21 cellular contexts compared by ENCODE assay signal in genomic region chr10:86690231-86690630, GRCh38. TPM values are rescaled to one million over a fixed set of nuclear protein-coding genes. Genes with fewer than 3 reads are reported as not detected.
DNase-seq lines count a peak whose midpoint lies in the region; ATAC-seq and TF ChIP-seq lines count a peak whose summit lies in the region.
"Had no signal": no experiment of that assay in that cellular context is flagged by ENCODE, and none has a peak within 500 bp of the region (broad histone marks: within the 10 kb centered on the region; RNA-seq: fewer than 3 reads in every experiment).

No MANE protein-coding gene starts in this region.

- CTCF ChIA-PET in WTC11 (lab: Charles Lee), result interaction anchor here (1.0 kb wide), 1 partner anchor 209 kb away, joined by 3 read pairs; no protein-coding TSS in a partner anchor

- H3K36me3 ChIP-seq in gastroesophageal sphincter (peaks cover 0 to 9% of the 10 kb centered on the region in 2 donors), right atrium auricular region (peaks cover 53% of the 10 kb centered on the region), skeletal muscle tissue (ENCODE audit: control insufficient read depth in 3 of 3, insufficient read depth in 3 of 3, low read length in 3 of 3) (peaks cover 84 to 91% (median 88%) of the 10 kb centered on the region in 3 donors)
- H3K36me3 ChIP-seq: BLaER1 treated with 17β-estradiol and CSF1 and Interleukin-3, amounts not matched to agents 10 nM and 100 nM; HAP-1 had no signal

- ATAC-seq in WTC11 (no peak), gastroesophageal sphincter (no peak), GM21529 (IDR thresholded peaks at IDR 0.05; ENCODE audit: unreplicated experiment) (no peak)
- ATAC-seq: PC-3 had no signal

- POLR2A ChIA-PET in WTC11 (lab: Charles Lee), result no interaction called here

- H3K4me1 Mint-ChIP-seq in WTC11, result peaks cover 45% of the 10 kb centered on the region

- WGBS in gastroesophageal sphincter (ENCODE audit: low coverage in 1 of 2), 2 donors, result 63% methylated on average over 1 of the region's 5 CpGs; no CpG with 5 or more reads in 1 of the 2 donors

- TF ChIP-seq POLR2A in gastroesophageal sphincter (IDR thresholded peaks at IDR 0.05), result no peak

- DNase-seq in WTC11 (ENCODE audit: low spot score) (no peak), right atrium auricular region (ENCODE audit: low spot score) (no peak), SW 1271 (lab: John Stamatoyannopoulos, UW) (no peak), ecto neural progenitor cell (ENCODE audit: low spot score) (no peak), DMS 273 (lab: John Stamatoyannopoulos, UW; ENCODE audit: unreplicated experiment) (no peak)
- DNase-seq: CD8-positive, alpha-beta memory T cell; DMS79 treated with DMSO at 0.1 percent for 48 hours; NCI-H1417 treated with DMSO at 0.1 percent for 48 hours; NCI-H187 treated with DMSO at 0.1 percent for 48 hours; NCI-H345; NCI-H524 treated with DMSO at 0.1 percent for 48 hours; PC-3; RPMI8226 had no signal

- TF ChIP-seq CTCF in WTC11 (IDR thresholded peaks at IDR 0.05) (no peak), gastroesophageal sphincter (IDR thresholded peaks at IDR 0.05) (no peak), right atrium auricular region (IDR thresholded peaks at IDR 0.05) (no peak)

- H3K4me3 Mint-ChIP-seq in WTC11, result no peak overlapping the region
- H3K4me3 Mint-ChIP-seq: CD8-positive, alpha-beta memory T cell had no signal

- peaks cover 0 to 92% (median 26%) of the 10 kb centered on the region in 3 donors for H3K4me1 ChIP-seq in gastroesophageal sphincter
- peaks cover 0 to 58% of the 10 kb centered on the region in 2 donors for H3K4me1 ChIP-seq in right atrium auricular region
- peaks cover 74 to 100% (median 97%) of the 10 kb centered on the region in 3 donors for H3K4me1 ChIP-seq in skeletal muscle tissue (ENCODE audit: control insufficient read depth in 3 of 3, insufficient read depth in 3 of 3, low read length in 3 of 3)
- H3K4me1 ChIP-seq: HAP-1 had no signal

- peak overlapping the region; percentile 68; the same call in 1 of the 2 replicates for H3K27ac Mint-ChIP-seq in WTC11
- H3K27ac Mint-ChIP-seq: CD8-positive, alpha-beta memory T cell had no signal

- peak overlapping the region in 2 of 3 donors; percentile 25 to 64 for H3K9ac ChIP-seq in skeletal muscle tissue (ENCODE audit: low read depth in 1 of 3, low read length in 3 of 3)
- H3K9ac ChIP-seq: BLaER1 treated with 17β-estradiol and CSF1 and Interleukin-3, amounts not matched to agents 10 nM and 100 nM had no signal

- H3K36me3 Mint-ChIP-seq in WTC11, result no peaks in the 10 kb centered on the region
- H3K36me3 Mint-ChIP-seq: CD8-positive, alpha-beta memory T cell had no signal

- no peak overlapping the region for H3K4me3 ChIP-seq in gastroesophageal sphincter
- no peak overlapping the region for H3K4me3 ChIP-seq in right atrium auricular region
- no peak overlapping the region for H3K4me3 ChIP-seq in skeletal muscle tissue (ENCODE audit: low read length in 3 of 3)
- H3K4me3 ChIP-seq: BLaER1 treated with 17β-estradiol and CSF1 and Interleukin-3, amounts not matched to agents 10 nM and 100 nM; HAP-1 had no signal

- H3K27me3 Mint-ChIP-seq in WTC11 (ENCODE audit: low read depth), result peaks cover 6% of the 10 kb centered on the region; the same call in 1 of the 2 replicates

- H3K9me3 ChIP-seq in gastroesophageal sphincter, result no peaks in the 10 kb centered on the region
- no peaks in the 10 kb centered on the region for H3K9me3 ChIP-seq in right atrium auricular region
- no peaks in the 10 kb centered on the region for H3K9me3 ChIP-seq in skeletal muscle tissue (ENCODE audit: control insufficient read depth in 3 of 3, low read length in 3 of 3)
- H3K9me3 ChIP-seq: BLaER1 treated with 17β-estradiol and CSF1 and Interleukin-3, amounts not matched to agents 10 nM and 100 nM; HAP-1 had no signal

- no peaks in the 10 kb centered on the region for H3K9me3 Mint-ChIP-seq in WTC11
- H3K9me3 Mint-ChIP-seq: CD8-positive, alpha-beta memory T cell had no signal

- no peaks in the 10 kb centered on the region for H3K27me3 ChIP-seq in gastroesophageal sphincter
- H3K27me3 ChIP-seq in right atrium auricular region, result no peaks in the 10 kb centered on the region
- H3K27me3 ChIP-seq in skeletal muscle tissue (ENCODE audit: control insufficient read depth in 3 of 3, insufficient read depth in 3 of 3, low read length in 3 of 3), result no peaks in the 10 kb centered on the region
- H3K27me3 ChIP-seq: BLaER1 treated with 17β-estradiol and CSF1 and Interleukin-3, amounts not matched to agents 10 nM and 100 nM had no signal

- no peak for TF ChIP-seq EP300 in gastroesophageal sphincter (IDR thresholded peaks at IDR 0.05)

- peak overlapping the region in 3 of 4 donors; percentile 63 to 89 (median 65) for H3K27ac ChIP-seq in gastroesophageal sphincter
- H3K27ac ChIP-seq in right atrium auricular region, result peak overlapping the region; percentile 59 to 98
- peak overlapping the region; percentile 56 for H3K27ac ChIP-seq in skeletal muscle tissue (ENCODE audit: low read depth, low read length)
- H3K27ac ChIP-seq: BLaER1 treated with 17β-estradiol and CSF1 and Interleukin-3, amounts not matched to agents 10 nM and 100 nM; HL-60 had no signal

TF ChIP-seq in WTC11, 78 proteins besides CTCF, POLR2A, EP300 and RAD21:
- no peak for TF ChIP-seq ZNF219 (CRISPR knock-in tag; IDR thresholded peaks at IDR 0.05; ENCODE audit: borderline replicate concordance)
- TF ChIP-seq ATF6 (CRISPR knock-in tag; IDR thresholded peaks at IDR 0.05), result no peak
- TF ChIP-seq USF1 (CRISPR knock-in tag; IDR thresholded peaks at IDR 0.05), result no peak
- TF ChIP-seq ZNF317 (CRISPR knock-in tag; IDR thresholded peaks at IDR 0.05; ENCODE audit: borderline replicate concordance, low read depth), result no peak
TF ChIP-seq in WTC11: peak in this region for 0.

RNA-seq across cellular contexts. Expression of gene LDB3, which starts 21.9 kb away (rescaled TPM):
- 0.42 to 0.96 TPM (median 0.46 TPM) in 3 replicates for total RNA-seq in WTC11 (2021)
- 10 to 100 TPM; 12.9 to 45.8 (median 18.6) TPM for total RNA-seq in gastroesophageal sphincter
- 100 to 1,000 TPM; 448 to 908 TPM for total RNA-seq in right atrium auricular region
- 87.7 TPM for total RNA-seq in skeletal muscle tissue
- total RNA-seq: HT1080 had no signal

RNA-seq across cellular contexts. Expression of gene OPN4, which starts 35.9 kb away (rescaled TPM):
- total RNA-seq in WTC11 (2021) (not detected in 3 replicates), gastroesophageal sphincter (not detected), right atrium auricular region (under 1 TPM; 0.19 to 0.31 TPM), skeletal muscle tissue (not detected)
- total RNA-seq: A673; CD8-positive, alpha-beta memory T cell; HT1080; PC-3 had no signal
